In the genomic region with DNA sequence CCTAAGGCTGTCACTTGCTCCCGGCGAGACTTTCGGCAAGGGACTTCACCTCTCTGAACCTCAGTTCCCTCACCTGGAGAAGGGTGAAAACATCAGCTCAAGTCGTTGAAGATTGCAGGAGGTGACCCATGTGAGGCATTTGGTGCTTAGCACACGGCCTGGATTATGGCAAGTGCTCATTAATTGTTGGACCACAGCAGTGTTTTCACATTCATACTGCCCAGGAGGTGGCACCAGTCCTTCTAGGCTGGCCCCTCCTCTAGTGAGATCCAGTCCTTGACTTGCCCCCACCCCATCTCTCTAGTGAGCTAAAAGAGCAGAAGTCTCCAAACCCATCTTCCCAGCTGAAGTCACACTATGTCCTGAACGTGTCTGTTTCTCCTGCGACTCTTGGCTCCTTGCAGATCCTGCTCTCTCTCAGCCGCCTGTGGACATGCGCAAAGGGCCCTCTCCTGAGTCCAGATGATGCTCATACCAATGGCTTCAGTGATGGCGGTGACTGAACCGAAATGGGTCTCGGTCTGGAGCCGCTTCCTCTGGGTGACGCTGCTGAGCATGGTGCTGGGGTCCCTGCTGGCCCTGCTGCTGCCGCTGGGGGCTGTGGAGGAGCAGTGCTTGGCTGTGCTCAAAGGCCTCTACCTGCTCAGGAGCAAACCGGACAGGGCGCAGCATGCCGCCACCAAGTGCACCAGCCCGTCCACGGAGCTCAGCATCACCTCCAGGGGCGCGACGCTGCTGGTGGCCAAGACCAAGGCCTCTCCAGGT, we compare ENCODE assay signal across 9 cellular contexts. TPM values are rescaled to one million over a fixed set of nuclear protein-coding genes. Genes with fewer than 3 reads are reported as not detected.
DNase-seq lines count a peak whose midpoint lies in the region; ATAC-seq and TF ChIP-seq lines count a peak whose summit lies in the region.
"Had no signal": no experiment of that assay in that cellular context is flagged by ENCODE, and none has a peak within 500 bp of the region (broad histone marks: within the 10 kb centered on the region; RNA-seq: fewer than 3 reads in every experiment).

No MANE protein-coding gene starts in this region.

- H3K36me3 Mint-ChIP-seq in natural killer cell, result no peaks in the 10 kb centered on the region

- H3K9ac ChIP-seq in KMS-11, result no peak overlapping the region
- H3K9ac ChIP-seq in adipocyte (ENCODE audit: low read length), result peak overlapping the region; percentile 88

- H3K79me2 ChIP-seq in KMS-11 (ENCODE audit: insufficient read depth, low read depth), result no peaks in the 10 kb centered on the region

- peak; percentile 7 for DNase-seq in NCI-H146 (lab: John Stamatoyannopoulos, UW)
- DNase-seq in NCI-H146 treated with DMSO at 0.1 percent for 48 hours (lab: John Stamatoyannopoulos, UW; ENCODE audit: unreplicated experiment), result no peak
- no peak for DNase-seq in adipocyte (ENCODE audit: low read depth)
- DNase-seq in natural killer cell, result no peak
- DNase-seq in middle frontal gyrus (ENCODE audit: extremely low spot score, low spot score), result no peak
- DNase-seq: GOT3 had no signal

- H4K20me1 ChIP-seq in KMS-11 (ENCODE audit: insufficient read depth), result no peaks in the 10 kb centered on the region

- H3K4me3 ChIP-seq in KMS-11 (IDR thresholded peaks at IDR 0.05; ENCODE audit: insufficient read depth, low read depth, low read length) (no peak overlapping the region), adipocyte (ENCODE audit: low read length) (peak overlapping the region; percentile 90)

- ATAC-seq in natural killer cell, result no peak
- no peak for ATAC-seq in HG02759 (IDR thresholded peaks at IDR 0.05; ENCODE audit: unreplicated experiment)
- no peak for ATAC-seq in GM18867 (IDR thresholded peaks at IDR 0.05; ENCODE audit: unreplicated experiment)

- H3K36me3 ChIP-seq in KMS-11 (ENCODE audit: insufficient read depth) (no peaks in the 10 kb centered on the region; the same call in 1 of the 2 replicates), adipocyte (ENCODE audit: control insufficient read depth, insufficient read depth, low read length, severe bottlenecking) (peaks cover 46% of the 10 kb centered on the region)

- no peaks in the 10 kb centered on the region for H3K9me3 ChIP-seq in adipocyte (ENCODE audit: control insufficient read depth, low read length)

- H3K9me3 Mint-ChIP-seq in natural killer cell, result no peaks in the 10 kb centered on the region

- H3K27ac Mint-ChIP-seq in natural killer cell, result peak overlapping the region; percentile 85 to 95

- H3K4me1 ChIP-seq in KMS-11 (ENCODE audit: low read depth, poor library complexity, severe bottlenecking) (peaks cover 19% of the 10 kb centered on the region), adipocyte (ENCODE audit: control insufficient read depth, insufficient read depth, low read length) (peaks cover 10% of the 10 kb centered on the region)

- H2AFZ ChIP-seq in KMS-11 (ENCODE audit: low read depth), result no peak overlapping the region

- no peaks in the 10 kb centered on the region for H3K27me3 Mint-ChIP-seq in natural killer cell (ENCODE audit: low read depth in 2 of 2)

- H3K4me1 Mint-ChIP-seq in natural killer cell, result peaks cover 38 to 40% of the 10 kb centered on the region in 2 donors

- no peak for TF ChIP-seq CTCF in KMS-11 (conservative IDR thresholded peaks at IDR 0.05; ENCODE audit: low read depth, low read length)
- no peak for TF ChIP-seq CTCF in natural killer cell (IDR thresholded peaks at IDR 0.05)

- H3K27me3 ChIP-seq in KMS-11 (ENCODE audit: insufficient read depth, low read depth), result no peaks in the 10 kb centered on the region
- peaks cover 4% of the 10 kb centered on the region for H3K27me3 ChIP-seq in adipocyte (replicated peaks; ENCODE audit: control insufficient read depth, insufficient read depth, low read length)

- no peak overlapping the region for H3K27ac ChIP-seq in KMS-11

- peak overlapping the region; percentile 68; the same call in 1 of the 2 replicates for H3K4me2 ChIP-seq in KMS-11

- intact Hi-C loops in natural killer cell (cut with micrococcal nuclease), result no loop called here

- peak overlapping the region; percentile 93 for H3K4me3 Mint-ChIP-seq in natural killer cell

RNA-seq across cellular contexts. Expression of a gene that starts 1.6 kb away (rescaled TPM):
- total RNA-seq in natural killer cell, result 1 to 10 TPM; 3.9 to 7.5 (median 6.6) TPM

RNA-seq across cellular contexts. Expression of a gene that starts 44.3 kb away (rescaled TPM):
- 100 to 1,000 TPM in 1 of 3 donors, 10 to 100 TPM in 2; 76.5 to 107 (median 78.3) TPM for total RNA-seq in natural killer cell

RNA-seq across cellular contexts. Expression of a gene that starts 45.7 kb away (rescaled TPM):
- total RNA-seq in natural killer cell, result 100 to 1,000 TPM in 1 of 3 donors, 10 to 100 TPM in 2; 86.9 to 103 (median 97.4) TPM
